In the genomic region with DNA sequence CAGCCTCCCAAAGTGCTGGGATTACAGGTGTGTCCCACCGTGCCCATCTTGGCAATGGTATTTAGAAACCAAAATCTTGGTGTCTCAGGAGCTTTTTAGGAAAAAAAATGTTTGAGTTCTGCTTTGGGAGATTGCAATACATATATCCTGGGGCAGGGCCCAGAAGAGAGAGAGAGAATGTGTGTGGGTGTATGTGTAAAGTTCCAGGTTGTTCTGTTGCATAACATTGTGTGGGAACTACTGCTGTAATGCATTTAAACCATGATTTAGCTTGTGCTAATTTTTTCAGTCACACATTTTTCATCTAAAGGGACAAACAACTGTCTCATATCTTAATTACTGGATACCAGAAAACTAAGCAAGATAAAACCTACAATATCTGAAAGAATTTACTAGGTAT, we compare ENCODE assay signal across 1 cellular context.
TF ChIP-seq lines count a peak whose summit lies in the region.

No MANE protein-coding gene starts in this region.

TF ChIP-seq in IMR-90, 13 proteins besides CTCF, POLR2A, EP300 and RAD21 (continued from another document):
- 0 out of 2 replicates have a peak, but pooled peaks have one; percentile 2 for TF ChIP-seq CEBPB (IDR thresholded peaks at IDR 0.05; ENCODE audit: low read depth, low read length)
- TF ChIP-seq NFE2L2 (IDR thresholded peaks at IDR 0.05; ENCODE audit: low read depth, low read length) = no peak
- no peak for TF ChIP-seq MAZ (IDR thresholded peaks at IDR 0.05; ENCODE audit: borderline replicate concordance, low read depth, low read length)
